In genomic region chr17:49214665-49215360, GRCh38 we compare ENCODE assay signal across 14 cellular contexts. TPM values are rescaled to one million over a fixed set of nuclear protein-coding genes. Genes with fewer than 3 reads are reported as not detected.
A peak's percentile ranks its signal among the peaks of the same experiment; 100 is the strongest.
DNase-seq lines count a peak whose midpoint lies in the region; ATAC-seq and TF ChIP-seq lines count a peak whose summit lies in the region.
"Had no signal": no experiment of that assay in that cellular context is flagged by ENCODE, and none has a peak within 500 bp of the region (broad histone marks: within the 10 kb centered on the region; RNA-seq: fewer than 3 reads in every experiment).

No MANE protein-coding gene starts in this region.

- H3T11ph ChIP-seq in H9 (ENCODE audit: low read length) = no peak overlapping the region

- H4K5ac ChIP-seq in H9 (ENCODE audit: insufficient read length, low read depth, low read length) = no peak overlapping the region

- no peaks in the 10 kb centered on the region for H3K9me3 ChIP-seq in OCI-LY7 (ENCODE audit: low read length)
- no peaks in the 10 kb centered on the region for H3K9me3 ChIP-seq in H9 (ENCODE audit: control insufficient read depth, low read depth, low read length)

- TF ChIP-seq CTCF in OCI-LY7 (conservative IDR thresholded peaks at IDR 0.05; ENCODE audit: low read length) = no peak
- no peak for TF ChIP-seq CTCF in endothelial cell (IDR thresholded peaks at IDR 0.05; ENCODE audit: unreplicated experiment)
- TF ChIP-seq CTCF in H9 (conservative IDR thresholded peaks at IDR 0.05) = no peak

- no peak overlapping the region for H3K23ac ChIP-seq in H9 (ENCODE audit: insufficient read length, low read depth, low read length)

- H3K27me3 ChIP-seq in H9 (ENCODE audit: insufficient read depth, low read length) = no peaks in the 10 kb centered on the region

- intact Hi-C loops in OCI-LY7 (cut with micrococcal nuclease; ENCODE audit: unreplicated experiment) = loop anchor here (10.0 kb wide), 2 partner anchors 460 to 530 kb away; partner anchors contain the start of gene SPOP

- no CpG with 5 or more reads among the region's 12 CpGs for WGBS in H9 (ENCODE audit: extremely low coverage, insufficient read length, low lambda C conversion rate)

- H4K8ac ChIP-seq in H9 (replicated peaks; ENCODE audit: insufficient read length, low read depth, low read length) = no peak overlapping the region

- H2BK120ac ChIP-seq in H9 (ENCODE audit: low read depth, low read length, poor library complexity, severe bottlenecking) = no peak overlapping the region

- DNase-seq in activated CD8-positive, alpha-beta memory T cell treated with anti-CD3 and anti-CD28 coated beads, Interleukin-2, amount 10 ng/mL, durations not matched to agents 7 days and 5 days = no peak
- DNase-seq in activated CD8-positive, alpha-beta memory T cell treated with anti-CD3 and anti-CD28 coated beads, Interleukin-2, amount 50 U/mL, for 48 hours = no peak
- DNase-seq in OCI-LY7 (ENCODE audit: low spot score) (no peak), endothelial cell (ENCODE audit: low spot score) (no peak), AG20443 (ENCODE audit: low spot score) (no peak), OCI-M1 (lab: John Stamatoyannopoulos, UW) (no peak), H9 (no peak)
- peak in 1 of 2 donors; percentile 55 for DNase-seq in stimulated activated effector memory CD8-positive, alpha-beta T cell treated with anti-CD3 and anti-CD28 coated beads, Interleukin-12 subunit alpha, Interleukin-12 subunit beta, amount 100 ng/mL, for 72 hours (ENCODE audit: low spot score in 2 of 2)
- DNase-seq: activated CD4-positive, alpha-beta T cell treated with anti-CD3 and anti-CD28 coated beads, Interleukin-2, amount 50 U/mL, for 48 hours; AML-193; foreskin melanocyte; NCI-H2107; SHP77 treated with DMSO at 0.1 percent for 48 hours had no signal

- H3K4me1 ChIP-seq in OCI-LY7 (ENCODE audit: insufficient read depth, low read length, poor library complexity, severe bottlenecking) (peaks cover 82% of the 10 kb centered on the region), H9 (ENCODE audit: insufficient read depth, low read length) (peaks cover 6% of the 10 kb centered on the region; the same call in 1 of the 2 replicates)

- H3K27ac ChIP-seq in OCI-LY7 (ENCODE audit: low read depth, low read length, poor library complexity, severe bottlenecking) (peak overlapping the region; percentile 92), H9 (ENCODE audit: insufficient read length, low read depth, low read length) (no peak overlapping the region)

- no peak overlapping the region for H2AFZ ChIP-seq in OCI-LY7 (ENCODE audit: low read length)
- H2AFZ ChIP-seq in H9 (ENCODE audit: low read length) = no peak overlapping the region

- no TSS peak for BruUV-seq in OCI-LY7 (replicated peaks; lab: Mats Ljungman, UMichigan)

- no peak overlapping the region for H2BK15ac ChIP-seq in H9 (ENCODE audit: low read depth, low read length)

- no peaks in the 10 kb centered on the region for H3K9me3 Mint-ChIP-seq in activated CD8-positive, alpha-beta memory T cell treated with anti-CD3 and anti-CD28 coated beads, Interleukin-2, amount 10 ng/mL, durations not matched to agents 7 days and 5 days (ENCODE audit: low read depth)
- H3K9me3 Mint-ChIP-seq in endothelial cell (ENCODE audit: unreplicated experiment) = no peaks in the 10 kb centered on the region
- H3K9me3 Mint-ChIP-seq in stimulated activated effector memory CD8-positive, alpha-beta T cell treated with anti-CD3 and anti-CD28 coated beads, Interleukin-12 subunit alpha, Interleukin-12 subunit beta, amount 100 ng/mL, for 72 hours = no peaks in the 10 kb centered on the region
- no peaks in the 10 kb centered on the region for H3K9me3 Mint-ChIP-seq in H9

- CTCF ChIA-PET in activated CD8-positive, alpha-beta memory T cell treated with anti-CD3 and anti-CD28 coated beads, Interleukin-2, amount 10 ng/mL, durations not matched to agents 7 days and 5 days (lab: Charles Lee) = interaction anchor here (0.9 to 5.1 kb wide), 7 partner anchors 9 to 34 kb away, joined by 3 to 32 read pairs (median 4); no protein-coding TSS in a partner anchor
- CTCF ChIA-PET in OCI-LY7 (lab: Charles Lee; ENCODE audit: unreplicated experiment) = no interaction called here

- peaks cover 50% of the 10 kb centered on the region for H3K36me3 ChIP-seq in OCI-LY7 (ENCODE audit: insufficient read depth, low read length)

- no peak overlapping the region for H2AK5ac ChIP-seq in H9 (ENCODE audit: insufficient read length, low read length)

- H4K20me1 ChIP-seq in OCI-LY7 (ENCODE audit: insufficient read depth, low read length) = peaks cover 5% of the 10 kb centered on the region; the same call in 1 of the 2 replicates
- H4K20me1 ChIP-seq in H9 (ENCODE audit: control insufficient read depth, insufficient read depth, insufficient read length) = no peaks in the 10 kb centered on the region

- H3K79me1 ChIP-seq in H9 (ENCODE audit: insufficient read depth, low read depth, low read length, poor library complexity, severe bottlenecking) = no peaks in the 10 kb centered on the region

- no peak overlapping the region for H2BK12ac ChIP-seq in H9 (ENCODE audit: insufficient read length, low read depth, low read length)

- H3K4ac ChIP-seq in H9 (ENCODE audit: low read depth, low read length) = no peak overlapping the region

- H3K79me2 ChIP-seq in OCI-LY7 (ENCODE audit: insufficient read depth, low read depth, low read length) (peaks cover 59% of the 10 kb centered on the region), H9 (ENCODE audit: insufficient read depth, low read length) (no peaks in the 10 kb centered on the region)

- H4K91ac ChIP-seq in H9 (ENCODE audit: insufficient read length, low read depth, low read length) = no peak overlapping the region

- H2BK20ac ChIP-seq in H9 (ENCODE audit: low read depth, low read length, poor library complexity, severe bottlenecking) = no peak overlapping the region

- peak overlapping the region; percentile 98 for H3K4me3 Mint-ChIP-seq in activated CD8-positive, alpha-beta memory T cell treated with anti-CD3 and anti-CD28 coated beads, Interleukin-2, amount 10 ng/mL, durations not matched to agents 7 days and 5 days
- H3K4me3 Mint-ChIP-seq in endothelial cell (ENCODE audit: unreplicated experiment) (peak overlapping the region; percentile 9), H9 (no peak overlapping the region)
- H3K4me3 Mint-ChIP-seq in stimulated activated effector memory CD8-positive, alpha-beta T cell treated with anti-CD3 and anti-CD28 coated beads, Interleukin-12 subunit alpha, Interleukin-12 subunit beta, amount 100 ng/mL, for 72 hours = peak overlapping the region; percentile 71

- ATAC-seq in activated CD8-positive, alpha-beta memory T cell treated with anti-CD3 and anti-CD28 coated beads, Interleukin-2, amount 10 ng/mL, durations not matched to agents 7 days and 5 days = no peak
- no peak for ATAC-seq in stimulated activated effector memory CD8-positive, alpha-beta T cell treated with anti-CD3 and anti-CD28 coated beads, Interleukin-12 subunit alpha, Interleukin-12 subunit beta, amount 100 ng/mL, for 72 hours

- H3K4me2 ChIP-seq in OCI-LY7 (ENCODE audit: low read length) = peak overlapping the region; percentile 95
- no peak overlapping the region for H3K4me2 ChIP-seq in H9 (ENCODE audit: insufficient read depth, insufficient read length, low read length)
- H3K4me2 ChIP-seq: smooth muscle cell had no signal

- peak overlapping the region; percentile 87 for H3K27ac Mint-ChIP-seq in activated CD8-positive, alpha-beta memory T cell treated with anti-CD3 and anti-CD28 coated beads, Interleukin-2, amount 10 ng/mL, durations not matched to agents 7 days and 5 days
- H3K27ac Mint-ChIP-seq in endothelial cell (ENCODE audit: unreplicated experiment) (no peak overlapping the region), H9 (no peak overlapping the region)
- H3K27ac Mint-ChIP-seq in stimulated activated effector memory CD8-positive, alpha-beta T cell treated with anti-CD3 and anti-CD28 coated beads, Interleukin-12 subunit alpha, Interleukin-12 subunit beta, amount 100 ng/mL, for 72 hours = peak overlapping the region; percentile 83

- no peak overlapping the region for H2BK5ac ChIP-seq in H9 (ENCODE audit: insufficient read length, low read length)

- H3K27me3 Mint-ChIP-seq in activated CD8-positive, alpha-beta memory T cell treated with anti-CD3 and anti-CD28 coated beads, Interleukin-2, amount 10 ng/mL, durations not matched to agents 7 days and 5 days = no peaks in the 10 kb centered on the region
- H3K27me3 Mint-ChIP-seq in endothelial cell (ENCODE audit: unreplicated experiment) (peaks cover 9% of the 10 kb centered on the region), H9 (ENCODE audit: low read depth) (peaks cover 13% of the 10 kb centered on the region)

- H3K4me1 Mint-ChIP-seq in activated CD8-positive, alpha-beta memory T cell treated with anti-CD3 and anti-CD28 coated beads, Interleukin-2, amount 10 ng/mL, durations not matched to agents 7 days and 5 days = peaks cover 71% of the 10 kb centered on the region
- H3K4me1 Mint-ChIP-seq in endothelial cell (ENCODE audit: unreplicated experiment) (peaks cover 61% of the 10 kb centered on the region), H9 (peaks cover 36 to 43% of the 10 kb centered on the region in 2 experiments)
- peaks cover 96% of the 10 kb centered on the region for H3K4me1 Mint-ChIP-seq in stimulated activated effector memory CD8-positive, alpha-beta T cell treated with anti-CD3 and anti-CD28 coated beads, Interleukin-12 subunit alpha, Interleukin-12 subunit beta, amount 100 ng/mL, for 72 hours

- no peaks in the 10 kb centered on the region for H3K9me2 ChIP-seq in OCI-LY7 (ENCODE audit: insufficient read depth, low read length)

- no peak overlapping the region for H3K18ac ChIP-seq in H9 (ENCODE audit: insufficient read length, low read depth, low read length)

- H3K14ac ChIP-seq in H9 (ENCODE audit: insufficient read depth, low read length) = no peak overlapping the region

- no peaks in the 10 kb centered on the region for H3K23me2 ChIP-seq in H9 (ENCODE audit: insufficient read length, low read depth, low read length, poor library complexity, severe bottlenecking)

- no peak overlapping the region for H3K56ac ChIP-seq in H9 (ENCODE audit: insufficient read length, low read depth, low read length)

- H3K4me3 ChIP-seq in OCI-LY7 (ENCODE audit: low read depth, low read length, poor library complexity, severe bottlenecking) = peak overlapping the region; percentile 82
- H3K4me3 ChIP-seq: smooth muscle cell had no signal

- H3K36me3 Mint-ChIP-seq in activated CD8-positive, alpha-beta memory T cell treated with anti-CD3 and anti-CD28 coated beads, Interleukin-2, amount 10 ng/mL, durations not matched to agents 7 days and 5 days = peaks cover 68% of the 10 kb centered on the region
- peaks cover 23% of the 10 kb centered on the region for H3K36me3 Mint-ChIP-seq in endothelial cell (ENCODE audit: low read depth, unreplicated experiment)
- H3K36me3 Mint-ChIP-seq in stimulated activated effector memory CD8-positive, alpha-beta T cell treated with anti-CD3 and anti-CD28 coated beads, Interleukin-12 subunit alpha, Interleukin-12 subunit beta, amount 100 ng/mL, for 72 hours = peaks cover 77% of the 10 kb centered on the region
- H3K36me3 Mint-ChIP-seq in H9 (ENCODE audit: insufficient read depth in 1 of 3, low read depth in 3 of 3) = no peaks in the 10 kb centered on the region; a peak in 1 of 7 replicates

- POLR2A ChIA-PET in OCI-LY7 (lab: Charles Lee) = interaction anchor here (0.6 to 6.5 kb wide), 4 partner anchors 10 to 395 kb away, joined by 3 to 45 read pairs (median 3); no protein-coding TSS in a partner anchor

- no peak overlapping the region for H3K9ac ChIP-seq in H9 (ENCODE audit: extremely low read depth, insufficient read length, low read length)

RNA-seq across cellular contexts. Expression of gene ABI3, which starts 4.3 kb away (rescaled TPM):
- 100 to 1,000 TPM; 116 to 121 TPM for total RNA-seq in activated CD8-positive, alpha-beta memory T cell treated with anti-CD3 and anti-CD28 coated beads, Interleukin-2, amount 10 ng/mL, durations not matched to agents 7 days and 5 days
- total RNA-seq in OCI-LY7 (2014; rRNA removed; shearing (Covaris generic)) = 16.8 and 24.0 TPM in 2 replicates
- total RNA-seq in OCI-LY7 (2022) (23.6 and 29.5 TPM in 2 replicates), endothelial cell (ENCODE audit: unreplicated experiment) (15.7 TPM), H9 (2021) (2.1 and 2.4 TPM in 2 replicates)

RNA-seq across cellular contexts. Expression of gene GNGT2, which starts 4.4 kb away (rescaled TPM):
- total RNA-seq in activated CD8-positive, alpha-beta memory T cell treated with anti-CD3 and anti-CD28 coated beads, Interleukin-2, amount 10 ng/mL, durations not matched to agents 7 days and 5 days = 10 to 100 TPM; 39.8 to 45.3 TPM
- 13.3 and 15.4 TPM in 2 replicates for total RNA-seq in OCI-LY7 (2014; rRNA removed; shearing (Covaris generic))
- total RNA-seq in OCI-LY7 (2022) = 32.6 and 33.4 TPM in 2 replicates
- 2.1 TPM for total RNA-seq in endothelial cell (ENCODE audit: unreplicated experiment)
- 0.42 and 1.1 TPM in 2 replicates for total RNA-seq in H9 (2021)

RNA-seq across cellular contexts. Expression of gene PHOSPHO1, which starts 15.8 kb away (rescaled TPM):
- total RNA-seq in activated CD8-positive, alpha-beta memory T cell treated with anti-CD3 and anti-CD28 coated beads, Interleukin-2, amount 10 ng/mL, durations not matched to agents 7 days and 5 days = not detected
- total RNA-seq in OCI-LY7 (2014; rRNA removed; shearing (Covaris generic)) = not detected in 2 replicates
- total RNA-seq in OCI-LY7 (2022) (not detected in 2 replicates), endothelial cell (ENCODE audit: unreplicated experiment) (not detected), H9 (2021) (0.31 and 0.63 TPM in 2 replicates)

Comparison
In these comparisons a context has a peak if more than half of its experiments do, and no peak if none do; other contexts are left out.
1. H3K27ac Mint-ChIP-seq: peak in activated CD8-positive, alpha-beta memory T cell treated with anti-CD3 and anti-CD28 coated beads, Interleukin-2, amount 10 ng/mL, durations not matched to agents 7 days and 5 days (single experiment) and stimulated activated effector memory CD8-positive, alpha-beta T cell treated with anti-CD3 and anti-CD28 coated beads, Interleukin-12 subunit alpha, Interleukin-12 subunit beta, amount 100 ng/mL, for 72 hours (single experiment); none in endothelial cell (single experiment) and H9 (0 of 3).
2. H3K4me3 Mint-ChIP-seq: peak in activated CD8-positive, alpha-beta memory T cell treated with anti-CD3 and anti-CD28 coated beads, Interleukin-2, amount 10 ng/mL, durations not matched to agents 7 days and 5 days (single experiment), endothelial cell (single experiment) and stimulated activated effector memory CD8-positive, alpha-beta T cell treated with anti-CD3 and anti-CD28 coated beads, Interleukin-12 subunit alpha, Interleukin-12 subunit beta, amount 100 ng/mL, for 72 hours (single experiment); none in H9 (0 of 2).